In genomic region chr7:31455844-31456243, GRCh38 we compare ENCODE assay signal across 32 cellular contexts. TPM values are rescaled to one million over a fixed set of nuclear protein-coding genes. Genes with fewer than 3 reads are reported as not detected.
"Had no signal": no experiment of that assay in that cellular context is flagged by ENCODE, and none has a peak within 500 bp of the region (broad histone marks: within the 10 kb centered on the region; RNA-seq: fewer than 3 reads in every experiment).

No MANE protein-coding gene starts in this region.

- H3K79me2 ChIP-seq: hepatocyte had no signal

- FAIRE-seq: keratinocyte, pancreas, small intestine had no signal

- H3K9me3 ChIP-seq: left lung, lower lobe of right lung, pancreas, prostate gland, sigmoid colon, spleen, suprapubic skin, tibial nerve, vagina had no signal

- H3K4me1 Mint-ChIP-seq: naive thymus-derived CD8-positive, alpha-beta T cell; nephron; stimulated activated effector memory CD8-positive, alpha-beta T cell treated with anti-CD3 and anti-CD28 coated beads, Interleukin-12 subunit alpha, Interleukin-12 subunit beta, amount 100 ng/mL, for 72 hours had no signal

- H3K4me1 ChIP-seq: left lung, lower lobe of right lung, pancreas, prostate gland, sigmoid colon, spleen, suprapubic skin, tibial nerve, vagina had no signal

- H3K9me3 Mint-ChIP-seq: nephron; neural crest cell; stimulated activated naive CD8-positive, alpha-beta T cell treated with anti-CD3 and anti-CD28 coated beads, Interleukin-15, Interleukin-2, amounts not matched to agents 100 ng/mL and 50 ng/mL, for 24 hours; type B pancreatic cell had no signal

- H3K27me3 Mint-ChIP-seq: stimulated activated naive CD8-positive, alpha-beta T cell treated with anti-CD3 and anti-CD28 coated beads, Interleukin-15, Interleukin-2, amounts not matched to agents 100 ng/mL and 50 ng/mL, for 24 hours had no signal

- H3K4me3 ChIP-seq: hepatocyte, left lung, lower lobe of right lung, pancreas, prostate gland, sigmoid colon, spleen, suprapubic skin, tibial nerve, vagina had no signal

- H3K27me3 ChIP-seq: hepatocyte, left lung, pancreas, sigmoid colon, spleen, tibial nerve, vagina had no signal

- ATAC-seq: left cardiac atrium; left lung; lower lobe of right lung; naive thymus-derived CD8-positive, alpha-beta T cell; pancreas; right cardiac atrium; stimulated activated effector memory CD8-positive, alpha-beta T cell treated with anti-CD3 and anti-CD28 coated beads, Interleukin-12 subunit alpha, Interleukin-12 subunit beta, amount 100 ng/mL, for 72 hours had no signal

- H2AFZ ChIP-seq: hepatocyte had no signal

- DNase-seq: kidney glomerular epithelial cell; left cardiac atrium; left lung; lower lobe of right lung; mammary epithelial cell; mesenchymal stem cell; naive thymus-derived CD8-positive, alpha-beta T cell; nucleus accumbens; pancreas; posterior cingulate gyrus; retina; right cardiac atrium; sigmoid colon; small intestine; spleen; stimulated activated CD4-positive, alpha-beta T cell treated with anti-CD3 and anti-CD28 coated beads, Interleukin-4, amount 100 ng/mL, for 24 hours; stimulated activated naive CD4-positive, alpha-beta T cell had no signal

- H3K27ac ChIP-seq: hepatocyte, left lung, lower lobe of right lung, pancreas, prostate gland, sigmoid colon, spleen, suprapubic skin, tibial nerve, vagina had no signal

- H3K4me3 Mint-ChIP-seq: naive thymus-derived CD8-positive, alpha-beta T cell; nephron; neural crest cell; stimulated activated effector memory CD8-positive, alpha-beta T cell treated with anti-CD3 and anti-CD28 coated beads, Interleukin-12 subunit alpha, Interleukin-12 subunit beta, amount 100 ng/mL, for 72 hours; stimulated activated naive CD8-positive, alpha-beta T cell treated with anti-CD3 and anti-CD28 coated beads, Interleukin-15, Interleukin-2, amounts not matched to agents 100 ng/mL and 50 ng/mL, for 24 hours; type B pancreatic cell had no signal

- H3K4me2 ChIP-seq: hepatocyte had no signal

- H3K36me3 Mint-ChIP-seq: naive thymus-derived CD8-positive, alpha-beta T cell; stimulated activated effector memory CD8-positive, alpha-beta T cell treated with anti-CD3 and anti-CD28 coated beads, Interleukin-12 subunit alpha, Interleukin-12 subunit beta, amount 100 ng/mL, for 72 hours; type B pancreatic cell had no signal

- H3K36me3 ChIP-seq: left lung, lower lobe of right lung, pancreas, prostate gland, sigmoid colon, spleen, suprapubic skin, tibial nerve, vagina had no signal

- H3K27ac Mint-ChIP-seq: naive thymus-derived CD8-positive, alpha-beta T cell; nephron; stimulated activated effector memory CD8-positive, alpha-beta T cell treated with anti-CD3 and anti-CD28 coated beads, Interleukin-12 subunit alpha, Interleukin-12 subunit beta, amount 100 ng/mL, for 72 hours; stimulated activated naive CD8-positive, alpha-beta T cell treated with anti-CD3 and anti-CD28 coated beads, Interleukin-15, Interleukin-2, amounts not matched to agents 100 ng/mL and 50 ng/mL, for 24 hours; type B pancreatic cell had no signal

RNA-seq across cellular contexts. Expression of gene ITPRID1, which starts 58.0 kb away (rescaled TPM):
- total RNA-seq: hepatocyte; left cardiac atrium; liver; naive thymus-derived CD8-positive, alpha-beta T cell; neural crest cell; osteoblast; right cardiac atrium; sigmoid colon; spleen; subcutaneous adipose tissue; tibial nerve; ureter; vagina had no signal
- polyA plus RNA-seq: keratinocyte; liver; mammary epithelial cell; naive thymus-derived CD8-positive, alpha-beta T cell; right cardiac atrium; spleen had no signal
